In genomic region chr10:22626784-22627183, GRCh38 we compare ENCODE assay signal across 17 cellular contexts.
DNase-seq lines count a peak whose midpoint lies in the region; ATAC-seq and TF ChIP-seq lines count a peak whose summit lies in the region.
"Had no signal": no experiment of that assay in that cellular context is flagged by ENCODE, and none has a peak within 500 bp of the region (broad histone marks: within the 10 kb centered on the region; RNA-seq: fewer than 3 reads in every experiment).

No MANE protein-coding gene starts in this region.

- H3K27ac Mint-ChIP-seq in activated T-cell treated with anti-CD3 and anti-CD28 coated beads, Interleukin-2, amount 50 U/mL, for 72 hours = peak overlapping the region; percentile 98
- peak overlapping the region; percentile 99 for H3K27ac Mint-ChIP-seq in T-helper 17 cell
- H3K27ac Mint-ChIP-seq in stimulated activated memory B cell treated with anti-CD40 and anti-IgM and Interleukin-4, amounts not matched to agents 10 μg/mL and 1 μg/mL and 100 μg/mL, for 72 hours = peak overlapping the region; percentile 87

- no peaks in the 10 kb centered on the region for H3K27me3 Mint-ChIP-seq in activated T-cell treated with anti-CD3 and anti-CD28 coated beads, Interleukin-2, amount 50 U/mL, for 72 hours (ENCODE audit: low read depth)
- no peaks in the 10 kb centered on the region for H3K27me3 Mint-ChIP-seq in T-helper 17 cell
- H3K27me3 Mint-ChIP-seq in stimulated activated memory B cell treated with anti-CD40 and anti-IgM and Interleukin-4, amounts not matched to agents 10 μg/mL and 1 μg/mL and 100 μg/mL, for 72 hours = no peaks in the 10 kb centered on the region

- H3K27me3 ChIP-seq in effector memory CD4-positive, alpha-beta T cell (replicated peaks; ENCODE audit: control insufficient read depth, insufficient read depth, low read length, poor library complexity, severe bottlenecking) = no peaks in the 10 kb centered on the region
- H3K27me3 ChIP-seq in right atrium auricular region = no peaks in the 10 kb centered on the region
- H3K27me3 ChIP-seq: ovary had no signal

- no peaks in the 10 kb centered on the region for H3K9me3 ChIP-seq in T-helper 17 cell (ENCODE audit: control insufficient read depth, low read length, poor library complexity, severe bottlenecking)
- no peaks in the 10 kb centered on the region for H3K9me3 ChIP-seq in effector memory CD4-positive, alpha-beta T cell (ENCODE audit: control insufficient read depth, low read length)
- no peaks in the 10 kb centered on the region for H3K9me3 ChIP-seq in right atrium auricular region
- H3K9me3 ChIP-seq: lower lobe of right lung, ovary had no signal

- TF ChIP-seq CTCF in right atrium auricular region (IDR thresholded peaks at IDR 0.05) = no peak

- peak overlapping the region; percentile 61 for H3K27ac ChIP-seq in effector memory CD4-positive, alpha-beta T cell (ENCODE audit: insufficient read depth, low read length, poor library complexity, severe bottlenecking)
- H3K27ac ChIP-seq in right atrium auricular region = no peak overlapping the region
- H3K27ac ChIP-seq: lower lobe of right lung, ovary had no signal

- no peaks in the 10 kb centered on the region for H3K36me3 ChIP-seq in effector memory CD4-positive, alpha-beta T cell (ENCODE audit: control insufficient read depth, insufficient read depth, low read length)
- no peaks in the 10 kb centered on the region for H3K36me3 ChIP-seq in right atrium auricular region
- H3K36me3 ChIP-seq: lower lobe of right lung, ovary had no signal

- ATAC-seq in activated T-cell treated with anti-CD3 and anti-CD28 coated beads, Interleukin-2, amount 50 U/mL, for 72 hours (replicated peaks in 1 of 2) = no peak
- ATAC-seq in T-helper 17 cell = no peak
- no peak for ATAC-seq in stimulated activated memory B cell treated with anti-CD40 and anti-IgM and Interleukin-4, amounts not matched to agents 10 μg/mL and 1 μg/mL and 100 μg/mL, for 72 hours
- ATAC-seq: esophagus mucosa, lower lobe of right lung, Panc1 had no signal

- no peaks in the 10 kb centered on the region for H3K9me3 Mint-ChIP-seq in activated T-cell treated with anti-CD3 and anti-CD28 coated beads, Interleukin-2, amount 50 U/mL, for 72 hours
- no peaks in the 10 kb centered on the region for H3K9me3 Mint-ChIP-seq in stimulated activated memory B cell treated with anti-CD40 and anti-IgM and Interleukin-4, amounts not matched to agents 10 μg/mL and 1 μg/mL and 100 μg/mL, for 72 hours

- H3K4me1 ChIP-seq in effector memory CD4-positive, alpha-beta T cell (ENCODE audit: control insufficient read depth, insufficient read depth, low read length, poor library complexity, severe bottlenecking) = peaks cover 72% of the 10 kb centered on the region
- H3K4me1 ChIP-seq in right atrium auricular region = peaks cover 0 to 34% of the 10 kb centered on the region in 2 donors

- H3K4me3 Mint-ChIP-seq in activated T-cell treated with anti-CD3 and anti-CD28 coated beads, Interleukin-2, amount 50 U/mL, for 72 hours = peak overlapping the region; percentile 71 to 95
- peak overlapping the region; percentile 71 for H3K4me3 Mint-ChIP-seq in T-helper 17 cell
- H3K4me3 Mint-ChIP-seq in stimulated activated memory B cell treated with anti-CD40 and anti-IgM and Interleukin-4, amounts not matched to agents 10 μg/mL and 1 μg/mL and 100 μg/mL, for 72 hours = peak overlapping the region; percentile 56

- H3K36me3 Mint-ChIP-seq in activated T-cell treated with anti-CD3 and anti-CD28 coated beads, Interleukin-2, amount 50 U/mL, for 72 hours (ENCODE audit: insufficient read depth in 2 of 2) = no peaks in the 10 kb centered on the region
- no peaks in the 10 kb centered on the region for H3K36me3 Mint-ChIP-seq in T-helper 17 cell (ENCODE audit: low read depth)
- peaks cover 14% of the 10 kb centered on the region for H3K36me3 Mint-ChIP-seq in stimulated activated memory B cell treated with anti-CD40 and anti-IgM and Interleukin-4, amounts not matched to agents 10 μg/mL and 1 μg/mL and 100 μg/mL, for 72 hours

- H3K4me3 ChIP-seq in effector memory CD4-positive, alpha-beta T cell (ENCODE audit: insufficient read depth, low read depth, low read length, poor library complexity, severe bottlenecking) = no peak overlapping the region
- no peak overlapping the region for H3K4me3 ChIP-seq in right atrium auricular region
- H3K4me3 ChIP-seq: lower lobe of right lung, ovary had no signal

- DNase-seq in activated T-cell treated with anti-CD3 and anti-CD28 coated beads, Interleukin-2, amount 50 U/mL, for 72 hours = no peak
- no peak for DNase-seq in activated T-cell treated with anti-CD3 and anti-CD28 coated beads, Interleukin-2, amount 50 U/mL, for 1 hour
- DNase-seq in T-helper 17 cell = no peak
- no peak for DNase-seq in effector memory CD4-positive, alpha-beta T cell
- DNase-seq in right atrium auricular region (ENCODE audit: low spot score) = no peak
- no peak for DNase-seq in NCI-H2196 treated with DMSO at 0.1 percent for 48 hours (lab: John Stamatoyannopoulos, UW; ENCODE audit: unreplicated experiment)
- DNase-seq in T-helper 9 cell = no peak
- DNase-seq: DMS79 treated with DMSO at 0.1 percent for 48 hours; HCEC 1CT; lower lobe of right lung; NCI-H1048; NCI-H345; ovary; stimulated activated CD8-positive, alpha-beta memory T cell treated with anti-CD3 and anti-CD28 coated beads, Interleukin-4, amount 100 ng/mL, for 48 hours had no signal

- H3K4me1 Mint-ChIP-seq in activated T-cell treated with anti-CD3 and anti-CD28 coated beads, Interleukin-2, amount 50 U/mL, for 72 hours (ENCODE audit: low read depth) = peaks cover 100% of the 10 kb centered on the region
- peaks cover 68% of the 10 kb centered on the region for H3K4me1 Mint-ChIP-seq in T-helper 17 cell
- H3K4me1 Mint-ChIP-seq in stimulated activated memory B cell treated with anti-CD40 and anti-IgM and Interleukin-4, amounts not matched to agents 10 μg/mL and 1 μg/mL and 100 μg/mL, for 72 hours = peaks cover 83% of the 10 kb centered on the region
